In the genomic region with DNA sequence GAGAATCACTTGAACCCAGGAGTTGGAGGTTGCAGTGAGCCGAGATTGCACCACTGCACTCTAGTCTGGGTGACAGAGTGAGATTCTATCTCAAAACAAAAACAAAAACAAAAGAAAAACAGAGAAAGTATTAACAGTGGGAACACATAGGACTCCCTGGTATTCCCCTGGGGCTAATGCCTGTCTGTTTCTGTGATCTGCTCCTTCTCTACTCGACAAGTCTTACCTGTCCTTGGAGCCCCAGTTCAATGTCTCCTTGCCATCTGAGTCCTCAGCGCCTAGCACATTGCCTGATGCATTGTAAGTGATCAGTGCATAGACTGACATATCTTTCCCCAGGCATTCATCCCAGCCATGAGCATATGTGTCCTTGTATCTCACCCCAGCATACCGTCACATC, we compare ENCODE assay signal across 23 cellular contexts.
"Had no signal": no experiment of that assay in that cellular context is flagged by ENCODE, and none has a peak within 500 bp of the region (broad histone marks: within the 10 kb centered on the region; RNA-seq: fewer than 3 reads in every experiment).

No MANE protein-coding gene starts in this region.

- DNase-seq: dermis blood vessel endothelial cell; effector memory CD4-positive, alpha-beta T cell; erythroblast; esophagus squamous epithelium; foreskin melanocyte; glutamatergic neuron; heart right ventricle; hypothalamus; kidney; mucosa of descending colon; naive B cell; right lobe of liver; stimulated activated CD4-positive, alpha-beta T cell treated with anti-CD3 and anti-CD28 coated beads, Interleukin-4, amount 100 ng/mL, for 4 hours; upper lobe of right lung; uterus had no signal

- H3K4me1 ChIP-seq: parathyroid adenoma, upper lobe of right lung, uterus had no signal

- ATAC-seq: heart right ventricle; mucosa of descending colon; natural killer cell treated with Interleukin-12 subunit alpha and Interleukin-12 subunit beta and Interleukin-15 and Interleukin-18, amount 100 ng/mL, for 72 hours; stimulated activated memory B cell treated with anti-CD40 and anti-IgM and Interleukin-4, amounts not matched to agents 10 μg/mL and 1 μg/mL and 100 μg/mL, for 72 hours; upper lobe of right lung had no signal

- H3K27me3 ChIP-seq: esophagus squamous epithelium, heart right ventricle, neutrophil, right lobe of liver, tibial nerve, upper lobe of right lung, uterus had no signal

- H3K36me3 ChIP-seq: esophagus squamous epithelium, neutrophil, right lobe of liver, thoracic aorta, tibial nerve, upper lobe of right lung, uterus had no signal

- H3K4me3 ChIP-seq: coronary artery, esophagus squamous epithelium, heart right ventricle, lung, mucosa of descending colon, right lobe of liver, thoracic aorta, tibial nerve, upper lobe of right lung, uterus had no signal

- H3K27ac ChIP-seq: coronary artery, esophagus squamous epithelium, heart right ventricle, neutrophil, parathyroid adenoma, right lobe of liver, thoracic aorta, tibial nerve, upper lobe of right lung, uterus had no signal

- H3K9me3 ChIP-seq: esophagus squamous epithelium, heart right ventricle, mucosa of descending colon, neutrophil, right lobe of liver, thoracic aorta, tibial nerve, upper lobe of right lung, uterus had no signal
